In the genomic region with DNA sequence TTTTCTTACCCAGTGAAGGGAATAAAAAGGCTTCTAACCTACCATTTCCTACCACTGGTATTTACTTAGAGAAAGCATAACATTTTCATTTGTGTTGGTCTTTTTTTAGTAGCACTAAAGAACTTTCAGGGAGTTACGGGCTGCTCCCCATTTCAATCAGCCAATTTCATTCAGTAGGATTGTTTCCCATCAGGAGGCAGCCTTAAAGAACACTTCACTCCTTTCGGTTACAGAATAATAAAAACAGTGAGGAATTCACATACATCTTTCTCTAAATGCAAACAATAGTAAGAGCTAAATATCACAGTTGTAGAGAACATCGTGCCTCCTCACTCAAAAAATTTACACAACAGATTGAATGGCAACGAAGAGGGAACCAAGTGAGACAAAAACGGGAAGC, we compare ENCODE assay signal across 24 cellular contexts. TPM values are rescaled to one million over a fixed set of nuclear protein-coding genes. Genes with fewer than 3 reads are reported as not detected.
A peak's percentile ranks its signal among the peaks of the same experiment; 100 is the strongest.
DNase-seq lines count a peak whose midpoint lies in the region; TF ChIP-seq lines count a peak whose summit lies in the region.
"Had no signal": no experiment of that assay in that cellular context is flagged by ENCODE, and none has a peak within 500 bp of the region (broad histone marks: within the 10 kb centered on the region; RNA-seq: fewer than 3 reads in every experiment).

No MANE protein-coding gene starts in this region.

- no peak overlapping the region for H3K27ac Mint-ChIP-seq in nephron progenitor cell
- H3K27ac Mint-ChIP-seq: activated naive CD8-positive, alpha-beta T cell treated with anti-CD3 and anti-CD28 coated beads, Interleukin-2, amount 10 ng/mL, durations not matched to agents 7 days and 5 days; activated T-helper 2 cell treated with anti-CD3 and anti-CD28 coated beads, Interferon-gamma antibody, Interleukin-2, Interleukin-4, amounts not matched to agents 10 μg/mL and 5 μg/mL and 100 μg/mL, durations not matched to agents 14 hours and 24 hours and 36 hours; CD14-positive monocyte; stimulated activated naive CD8-positive, alpha-beta T cell treated with anti-CD3 and anti-CD28 coated beads, Interleukin-15, Interleukin-2, amounts not matched to agents 100 ng/mL and 50 ng/mL, for 24 hours had no signal

- H3K9me3 ChIP-seq in left ventricle myocardium inferior (replicated peaks) (no peaks in the 10 kb centered on the region), breast epithelium (no peaks in the 10 kb centered on the region), hepatocyte (ENCODE audit: low read depth) (no peaks in the 10 kb centered on the region)
- H3K9me3 ChIP-seq: colonic mucosa, left lung, neutrophil had no signal

- H3K79me2 ChIP-seq in hepatocyte = no peaks in the 10 kb centered on the region

- TF ChIP-seq POLR2A in breast epithelium (IDR thresholded peaks at IDR 0.05) = no peak

- peak overlapping the region; percentile 11 for H3K4me3 ChIP-seq in left ventricle myocardium inferior
- H3K4me3 ChIP-seq in breast epithelium = no peak overlapping the region
- H3K4me3 ChIP-seq in hepatocyte = no peak overlapping the region
- H3K4me3 ChIP-seq: colonic mucosa, left lung had no signal

- 74% methylated on average over 5 of the region's 5 CpGs for WGBS in hepatocyte (ENCODE audit: low lambda C conversion rate, missing lambda C conversion rate)

- H3K27ac ChIP-seq in left ventricle myocardium inferior (replicated peaks) (peak overlapping the region; percentile 91), breast epithelium (peak overlapping the region; percentile 65 to 76), hepatocyte (no peak overlapping the region)
- H3K27ac ChIP-seq: colonic mucosa, left lung, neutrophil had no signal

- intact Hi-C loops in left ventricle myocardium inferior (cut with micrococcal nuclease) (loop anchor here (10.0 kb wide), 1 partner anchor 51 kb away; no protein-coding TSS in a partner anchor), cardiac septum (cut with DNase I) (loop anchor here (5.0 kb wide), 1 partner anchor 241 kb away; no protein-coding TSS in a partner anchor), breast epithelium (cut with DNase I; ENCODE audit: low total_unique reads) (no loop called here)

- H3K9me3 Mint-ChIP-seq in nephron progenitor cell = no peaks in the 10 kb centered on the region
- H3K9me3 Mint-ChIP-seq: activated naive CD8-positive, alpha-beta T cell treated with anti-CD3 and anti-CD28 coated beads, Interleukin-2, amount 10 ng/mL, durations not matched to agents 7 days and 5 days; activated T-helper 2 cell treated with anti-CD3 and anti-CD28 coated beads, Interferon-gamma antibody, Interleukin-2, Interleukin-4, amounts not matched to agents 10 μg/mL and 5 μg/mL and 100 μg/mL, durations not matched to agents 14 hours and 24 hours and 36 hours; stimulated activated naive CD8-positive, alpha-beta T cell treated with anti-CD3 and anti-CD28 coated beads, Interleukin-15, Interleukin-2, amounts not matched to agents 100 ng/mL and 50 ng/mL, for 24 hours had no signal

- H4K20me1 ChIP-seq in hepatocyte (ENCODE audit: insufficient read depth, poor library complexity, severe bottlenecking) = no peaks in the 10 kb centered on the region

- H3K36me3 Mint-ChIP-seq in nephron progenitor cell (ENCODE audit: low read depth) = no peaks in the 10 kb centered on the region
- H3K36me3 Mint-ChIP-seq: activated naive CD8-positive, alpha-beta T cell treated with anti-CD3 and anti-CD28 coated beads, Interleukin-2, amount 10 ng/mL, durations not matched to agents 7 days and 5 days; CD14-positive monocyte had no signal

- H3K36me3 ChIP-seq in left ventricle myocardium inferior (no peaks in the 10 kb centered on the region), breast epithelium (no peaks in the 10 kb centered on the region), hepatocyte (replicated peaks; ENCODE audit: insufficient read depth, low read depth) (no peaks in the 10 kb centered on the region)
- H3K36me3 ChIP-seq: colonic mucosa, left lung, neutrophil had no signal

- no peak overlapping the region for H3K4me2 ChIP-seq in hepatocyte

- no peaks in the 10 kb centered on the region for H3K27me3 Mint-ChIP-seq in nephron progenitor cell (ENCODE audit: low read depth, poor library complexity)

- no peaks in the 10 kb centered on the region for H3K27me3 ChIP-seq in left ventricle myocardium inferior (ENCODE audit: low read depth)
- no peaks in the 10 kb centered on the region for H3K27me3 ChIP-seq in breast epithelium
- H3K27me3 ChIP-seq in hepatocyte = no peaks in the 10 kb centered on the region
- H3K27me3 ChIP-seq: colonic mucosa, left lung had no signal

- H3K9me2 ChIP-seq in hepatocyte (replicated peaks; ENCODE audit: insufficient read depth) = no peaks in the 10 kb centered on the region

- TF ChIP-seq CTCF in left ventricle myocardium inferior (IDR thresholded peaks at IDR 0.05; ENCODE audit: borderline replicate concordance) (no peak), breast epithelium (IDR thresholded peaks at IDR 0.05) (no peak), nephron progenitor cell (IDR thresholded peaks at IDR 0.05) (no peak), hepatocyte (IDR thresholded peaks at IDR 0.05; ENCODE audit: poor library complexity) (no peak)

- no peak for DNase-seq in left ventricle myocardium inferior
- no peak for DNase-seq in cardiac septum (ENCODE audit: low spot score)
- no peak for DNase-seq in breast epithelium (ENCODE audit: low spot score in 2 of 2)
- DNase-seq in nephron progenitor cell = no peak
- DNase-seq in activated naive CD4-positive, alpha-beta T cell (lab: John Stamatoyannopoulos, UW) = no peak
- no peak for DNase-seq in hepatocyte (ENCODE audit: low spot score)
- DNase-seq in AG08395 (ENCODE audit: low spot score) = no peak
- no peak for DNase-seq in NOMO-1 (lab: John Stamatoyannopoulos, UW; ENCODE audit: unreplicated experiment in 2 of 2)
- DNase-seq: activated CD4-positive, alpha-beta T cell treated with anti-CD3 and anti-CD28 coated beads, Interleukin-2, amount 50 U/mL, for 48 hours; activated CD4-positive, CD25-positive, alpha-beta regulatory T cell; activated CD8-positive, alpha-beta memory T cell treated with anti-CD3 and anti-CD28 coated beads, Interleukin-2, amount 50 U/mL, for 48 hours; activated naive CD8-positive, alpha-beta T cell treated with anti-CD3 and anti-CD28 coated beads, Interleukin-2, amount 10 ng/mL, durations not matched to agents 7 days and 5 days; colonic mucosa; EL; left lung; NCI-H1417; NCI-H510A treated with DMSO at 0.1 percent for 48 hours; RPMI8226; stimulated activated CD4-positive, alpha-beta T cell treated with anti-CD3 and anti-CD28 coated beads, Interleukin-4, amount 100 ng/mL, for 24 hours; SW 1271 had no signal

- peak overlapping the region; percentile 33 for H3K4me3 Mint-ChIP-seq in nephron progenitor cell
- H3K4me3 Mint-ChIP-seq: activated naive CD8-positive, alpha-beta T cell treated with anti-CD3 and anti-CD28 coated beads, Interleukin-2, amount 10 ng/mL, durations not matched to agents 7 days and 5 days; CD14-positive monocyte; stimulated activated naive CD8-positive, alpha-beta T cell treated with anti-CD3 and anti-CD28 coated beads, Interleukin-15, Interleukin-2, amounts not matched to agents 100 ng/mL and 50 ng/mL, for 24 hours had no signal

- no peak overlapping the region for H2AFZ ChIP-seq in hepatocyte

- peaks cover 58% of the 10 kb centered on the region for H3K4me1 Mint-ChIP-seq in nephron progenitor cell
- H3K4me1 Mint-ChIP-seq: activated naive CD8-positive, alpha-beta T cell treated with anti-CD3 and anti-CD28 coated beads, Interleukin-2, amount 10 ng/mL, durations not matched to agents 7 days and 5 days had no signal

- H3K4me1 ChIP-seq in left ventricle myocardium inferior = peaks cover 100% of the 10 kb centered on the region
- peaks cover 0 to 6% of the 10 kb centered on the region in 2 donors for H3K4me1 ChIP-seq in breast epithelium
- H3K4me1 ChIP-seq in hepatocyte (ENCODE audit: insufficient read depth) = peaks cover 10% of the 10 kb centered on the region
- H3K4me1 ChIP-seq: colonic mucosa had no signal

RNA-seq across cellular contexts. Expression of a gene that starts 55.5 kb away (rescaled TPM):
- total RNA-seq in left ventricle myocardium inferior (674 TPM), cardiac septum (473 TPM), breast epithelium (100 to 1,000 TPM in 2 of 3 donors, 10 to 100 TPM in 1; 89.0 to 216 (median 131) TPM), hepatocyte (31.6 and 37.9 TPM in 2 replicates)
- 19.8 and 20.8 TPM in 2 replicates for polyA plus RNA-seq in hepatocyte
